Comparison of ENCODE assay signal across 25 cellular contexts in the genomic region with DNA sequence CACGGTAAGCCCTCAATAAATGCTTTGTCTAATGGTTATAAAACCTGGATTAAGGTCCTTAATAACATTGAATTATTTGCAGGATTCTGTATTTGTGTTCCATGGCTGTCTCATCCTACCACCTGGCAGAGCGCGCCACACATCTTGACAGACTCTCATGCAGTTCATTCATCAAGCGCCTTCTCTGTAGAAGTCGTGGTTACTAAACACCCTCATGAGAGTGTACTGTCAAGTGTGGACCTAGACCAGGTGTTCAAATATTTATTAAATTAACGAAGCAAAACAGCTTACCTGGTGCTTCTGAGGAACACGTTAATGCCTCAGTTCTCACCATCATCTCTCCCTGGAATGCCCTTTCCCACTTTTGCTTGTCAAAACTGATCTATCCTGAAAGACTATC.
"Had no signal": no experiment of that assay in that cellular context is flagged by ENCODE, and none has a peak within 500 bp of the region (broad histone marks: within the 10 kb centered on the region; RNA-seq: fewer than 3 reads in every experiment).

No MANE protein-coding gene starts in this region.

- H3K4me3 ChIP-seq: adrenal gland, dorsolateral prefrontal cortex, hepatocyte, spleen, thoracic aorta, upper lobe of left lung had no signal

- H3K27me3 Mint-ChIP-seq: activated naive CD8-positive, alpha-beta T cell; effector memory CD8-positive, alpha-beta T cell; progenitor cell of endocrine pancreas had no signal

- H3K27me3 ChIP-seq: adrenal gland, dorsolateral prefrontal cortex, hepatocyte, spleen, upper lobe of left lung had no signal

- H3K9me3 ChIP-seq: adrenal gland, spleen, thoracic aorta, upper lobe of left lung had no signal

- H3K9me3 Mint-ChIP-seq: activated T-cell treated with anti-CD3 and anti-CD28 coated beads, Interleukin-2, amount 50 U/mL, for 4 hours; activated T-helper 2 cell treated with anti-CD3 and anti-CD28 coated beads, Interferon-gamma antibody, Interleukin-2, Interleukin-4, amounts not matched to agents 10 μg/mL and 5 μg/mL and 100 μg/mL, durations not matched to agents 14 hours and 24 hours and 36 hours; effector memory CD8-positive, alpha-beta T cell; mesothelial cell of epicardium; natural killer cell had no signal

- H3K27ac Mint-ChIP-seq: activated naive CD8-positive, alpha-beta T cell; activated T-helper 2 cell treated with anti-CD3 and anti-CD28 coated beads, Interferon-gamma antibody, Interleukin-2, Interleukin-4, amounts not matched to agents 10 μg/mL and 5 μg/mL and 100 μg/mL, durations not matched to agents 14 hours and 24 hours and 36 hours; effector memory CD8-positive, alpha-beta T cell; mesothelial cell of epicardium; natural killer cell; progenitor cell of endocrine pancreas; WTC11 had no signal

- H3K4me3 Mint-ChIP-seq: activated naive CD8-positive, alpha-beta T cell; activated T-cell treated with anti-CD3 and anti-CD28 coated beads, Interleukin-2, amount 50 U/mL, for 4 hours; effector memory CD8-positive, alpha-beta T cell; mesothelial cell of epicardium; natural killer cell; WTC11 had no signal

- H3K4me1 Mint-ChIP-seq: natural killer cell, WTC11 had no signal

- H3K36me3 Mint-ChIP-seq: activated naive CD8-positive, alpha-beta T cell; natural killer cell; WTC11 had no signal

- ATAC-seq: activated T-cell treated with anti-CD3 and anti-CD28 coated beads, Interleukin-2, amount 50 U/mL, for 4 hours; effector memory CD8-positive, alpha-beta T cell; esophagus mucosa; left ventricle myocardium superior; natural killer cell; WTC11 had no signal

- H3K4me1 ChIP-seq: spleen had no signal

- DNase-seq: activated CD4-positive, alpha-beta T cell treated with anti-CD3 and anti-CD28 coated beads, Interleukin-2, amount 50 U/mL, for 48 hours; activated CD8-positive, alpha-beta memory T cell treated with anti-CD3 and anti-CD28 coated beads, Interleukin-2, amount 50 U/mL, for 48 hours; activated naive CD4-positive, alpha-beta T cell; activated T-cell treated with anti-CD3 and anti-CD28 coated beads, Interleukin-2, amount 50 U/mL, for 4 hours; central memory CD4-positive, alpha-beta T cell; dorsolateral prefrontal cortex; effector memory CD8-positive, alpha-beta T cell; glutamatergic neuron; left ventricle myocardium superior; mammary epithelial cell; natural killer cell; retina; spleen; stimulated activated CD4-positive, alpha-beta T cell treated with anti-CD3 and anti-CD28 coated beads, Interleukin-4, amount 100 ng/mL, for 1 hour; stimulated activated naive CD4-positive, alpha-beta T cell treated with Interleukin-2 at 50 U/mL for 16 hours had no signal

- H3K27ac ChIP-seq: adrenal gland, hepatocyte, spleen, thoracic aorta, upper lobe of left lung had no signal

- H3K36me3 ChIP-seq: thoracic aorta had no signal
